In genomic region chr20:22921595-22922421, GRCh38 we compare ENCODE assay signal across 13 cellular contexts.
A peak's percentile ranks its signal among the peaks of the same experiment; 100 is the strongest.
DNase-seq lines count a peak whose midpoint lies in the region; ATAC-seq and TF ChIP-seq lines count a peak whose summit lies in the region.
"Had no signal": no experiment of that assay in that cellular context is flagged by ENCODE, and none has a peak within 500 bp of the region (broad histone marks: within the 10 kb centered on the region; RNA-seq: fewer than 3 reads in every experiment).

No MANE protein-coding gene starts in this region.

- H3K9me3 ChIP-seq in CD4-positive, alpha-beta memory T cell (ENCODE audit: control insufficient read depth in 1 of 2, low read length in 2 of 2): no peaks in the 10 kb centered on the region
- H3K9me3 ChIP-seq: HAP-1 had no signal

- POLR2A ChIA-PET in CD4-positive, alpha-beta memory T cell (lab: Charles Lee; ENCODE audit: partially characterized antibody): no interaction called here

- H3K4me1 Mint-ChIP-seq in HFFc6 (ENCODE audit: low read depth) (peaks cover 6% of the 10 kb centered on the region; the same call in 1 of the 2 replicates), type B pancreatic cell (ENCODE audit: unreplicated experiment) (peaks cover 13% of the 10 kb centered on the region)
- no peaks in the 10 kb centered on the region for H3K4me1 Mint-ChIP-seq in CD4-positive, alpha-beta memory T cell

- H3K36me3 Mint-ChIP-seq in HFFc6 (ENCODE audit: low read depth) (peaks cover 5% of the 10 kb centered on the region; the same call in 1 of the 2 replicates), type B pancreatic cell (no peaks in the 10 kb centered on the region)
- H3K36me3 Mint-ChIP-seq in CD4-positive, alpha-beta memory T cell: no peaks in the 10 kb centered on the region
- H3K36me3 Mint-ChIP-seq: mesothelial cell of epicardium had no signal

- no peak overlapping the region for H3K4me3 ChIP-seq in fibroblast of mammary gland (ENCODE audit: control insufficient read depth, low read depth, low read length)
- no peak overlapping the region for H3K4me3 ChIP-seq in CD4-positive, alpha-beta memory T cell (ENCODE audit: low read length in 2 of 2)
- H3K4me3 ChIP-seq: HAP-1 had no signal

- H3K4me3 Mint-ChIP-seq in HFFc6: no peak overlapping the region
- no peak overlapping the region for H3K4me3 Mint-ChIP-seq in type B pancreatic cell
- no peak overlapping the region for H3K4me3 Mint-ChIP-seq in CD4-positive, alpha-beta memory T cell
- H3K4me3 Mint-ChIP-seq: activated T-cell treated with anti-CD3 and anti-CD28 coated beads, Interleukin-2, amount 50 U/mL, for 72 hours; mesothelial cell of epicardium had no signal

- H3K27me3 Mint-ChIP-seq in HFFc6 (ENCODE audit: insufficient read depth) (peaks cover 6% of the 10 kb centered on the region), type B pancreatic cell (peaks cover 63% of the 10 kb centered on the region)
- peaks cover 2% of the 10 kb centered on the region in 2 donors for H3K27me3 Mint-ChIP-seq in CD4-positive, alpha-beta memory T cell

- no peaks in the 10 kb centered on the region for H3K27me3 ChIP-seq in CD4-positive, alpha-beta memory T cell (ENCODE audit: insufficient read depth, low read length)

- no peaks in the 10 kb centered on the region for H3K4me1 ChIP-seq in CD4-positive, alpha-beta memory T cell (ENCODE audit: insufficient read depth, low read length)
- H3K4me1 ChIP-seq: HAP-1 had no signal

- intact Hi-C loops in CD4-positive, alpha-beta memory T cell (cut with micrococcal nuclease): no loop called here

- peaks cover 11% of the 10 kb centered on the region for H3K9me3 Mint-ChIP-seq in HFFc6
- no peaks in the 10 kb centered on the region for H3K9me3 Mint-ChIP-seq in type B pancreatic cell
- H3K9me3 Mint-ChIP-seq in CD4-positive, alpha-beta memory T cell: peaks cover 0 to 7% (median 0%) of the 10 kb centered on the region in 8 donors
- H3K9me3 Mint-ChIP-seq: mesothelial cell of epicardium had no signal

- H3K27ac Mint-ChIP-seq in HFFc6: no peak overlapping the region
- peak overlapping the region; percentile 73 for H3K27ac Mint-ChIP-seq in type B pancreatic cell
- H3K27ac Mint-ChIP-seq in CD4-positive, alpha-beta memory T cell: no peak overlapping the region
- H3K27ac Mint-ChIP-seq: activated T-cell treated with anti-CD3 and anti-CD28 coated beads, Interleukin-2, amount 50 U/mL, for 72 hours; mesothelial cell of epicardium had no signal

- TF ChIP-seq CTCF in HFFc6 (IDR thresholded peaks at IDR 0.05) (no peak), fibroblast of mammary gland (conservative IDR thresholded peaks at IDR 0.05; ENCODE audit: control insufficient read depth, insufficient read depth, low read depth, low read length) (no peak), type B pancreatic cell (conservative IDR thresholded peaks at IDR 0.05) (no peak), GM20000 (IDR thresholded peaks at IDR 0.05; ENCODE audit: extremely low read depth, missing control alignments) (no peak)

- no peak overlapping the region for H3K27ac ChIP-seq in CD4-positive, alpha-beta memory T cell (ENCODE audit: low read depth, low read length)
- H3K27ac ChIP-seq: KMS-11 had no signal

- peak; percentile 53 for DNase-seq in HFFc6
- DNase-seq in SK-MEL-5 (ENCODE audit: low read depth, low spot score): peak; percentile 40
- DNase-seq in fibroblast of mammary gland (ENCODE audit: low read depth): peak; percentile 69
- DNase-seq in type B pancreatic cell (ENCODE audit: extremely low spot score, unreplicated experiment): no peak
- DNase-seq in NCI-H1694 (lab: John Stamatoyannopoulos, UW): no peak
- DNase-seq in GM20000 (ENCODE audit: low spot score): no peak
- DNase-seq in CD4-positive, alpha-beta memory T cell: no peak
- DNase-seq: activated T-cell treated with anti-CD3 and anti-CD28 coated beads, Interleukin-2, amount 50 U/mL, for 72 hours; SHP77 had no signal

- CTCF ChIA-PET in CD4-positive, alpha-beta memory T cell (lab: Charles Lee; ENCODE audit: partially characterized antibody): no interaction called here

- no peak for ATAC-seq in HG03565 (IDR thresholded peaks at IDR 0.05; ENCODE audit: unreplicated experiment)
- ATAC-seq: activated T-cell treated with anti-CD3 and anti-CD28 coated beads, Interleukin-2, amount 50 U/mL, for 72 hours had no signal

- H3K36me3 ChIP-seq in CD4-positive, alpha-beta memory T cell (ENCODE audit: insufficient read depth, low read length): no peaks in the 10 kb centered on the region
- H3K36me3 ChIP-seq: HAP-1 had no signal

- in situ Hi-C loops in SK-MEL-5 (cut with HindIII; ENCODE audit: low pct_unique_long_range_greater_than_20kb, low sequenced_read_pairs): no loop called here

Comparison
In these comparisons a context has a peak if more than half of its experiments do, and no peak if none do; other contexts are left out.
1. DNase-seq: peak in HFFc6 (single experiment), SK-MEL-5 (single experiment) and fibroblast of mammary gland (single experiment); none in type B pancreatic cell (single experiment), NCI-H1694 (single experiment), GM20000 (single experiment) and CD4-positive, alpha-beta memory T cell (0 of 5).